In the genomic region with DNA sequence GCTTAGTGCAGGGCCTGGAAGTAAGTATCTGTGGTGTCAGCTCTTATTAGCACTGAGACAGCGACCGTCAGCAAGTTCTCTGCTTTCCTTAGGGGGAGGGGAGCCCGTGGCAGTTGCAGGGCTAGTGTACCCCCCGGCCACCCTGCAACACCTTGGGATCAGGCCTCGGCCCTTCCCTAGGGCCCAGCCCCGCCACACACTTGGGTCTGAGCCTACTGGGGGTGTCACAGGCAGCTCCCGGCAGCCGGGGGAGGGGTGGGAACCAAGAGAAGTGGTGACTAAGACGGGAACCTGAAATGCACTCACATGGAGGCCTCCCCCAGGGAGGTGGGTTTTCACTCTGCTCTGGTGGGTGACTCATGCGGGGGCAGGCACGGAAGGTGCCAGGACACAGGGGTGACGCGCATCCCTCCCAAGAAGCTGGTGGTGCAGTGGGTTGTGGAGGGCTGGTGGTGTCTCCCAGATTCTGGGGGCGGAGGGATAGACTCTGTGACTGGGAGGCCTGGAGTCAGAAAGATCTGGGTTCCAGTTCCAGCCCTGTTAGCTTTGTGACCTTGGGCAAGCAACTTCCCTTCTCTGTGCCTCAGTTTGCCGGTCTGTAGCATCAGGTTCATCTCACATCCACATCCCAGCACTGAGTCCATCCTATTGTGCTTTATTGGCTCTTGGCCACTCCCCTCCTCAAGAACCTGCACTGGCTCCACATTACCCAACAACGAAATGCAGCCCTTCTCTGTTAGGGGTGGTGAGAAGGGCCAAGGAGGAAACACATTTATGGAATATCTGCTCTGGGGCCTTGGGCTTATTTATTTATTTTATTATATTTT, we compare ENCODE assay signal across 8 cellular contexts. TPM values are rescaled to one million over a fixed set of nuclear protein-coding genes. Genes with fewer than 3 reads are reported as not detected.
A peak's percentile ranks its signal among the peaks of the same experiment; 100 is the strongest.
DNase-seq lines count a peak whose midpoint lies in the region; ATAC-seq lines count a peak whose summit lies in the region.

No MANE protein-coding gene starts in this region.

- ATAC-seq in HG03095 (IDR thresholded peaks at IDR 0.05; ENCODE audit: unreplicated experiment) (no peak), HG02610 (IDR thresholded peaks at IDR 0.05; ENCODE audit: unreplicated experiment) (no peak)

- DNase-seq in Caki2 (ENCODE audit: low read depth) (peak; percentile 77), MV-4-11 (lab: John Stamatoyannopoulos, UW) (peak; percentile 56), fibroblast of peridontal ligament (ENCODE audit: extremely low read depth) (peak; percentile 78), cerebellum (ENCODE audit: low spot score) (no peak)
- DNase-seq in activated CD8-positive, alpha-beta memory T cell treated with anti-CD3 and anti-CD28 coated beads, Interleukin-2, amount 50 U/mL, for 24 hours (ENCODE audit: extremely low read depth): peak; percentile 83
- peak; percentile 70 to 95 (median 77) for DNase-seq in stimulated activated CD4-positive, alpha-beta T cell treated with anti-CD3 and anti-CD28 coated beads, Interleukin-1b, Interleukin-23, amount 100 ng/mL, for 24 hours (ENCODE audit: low read depth in 4 of 4, low spot score in 1 of 4)

- in situ Hi-C loops in Caki2 (cut with HindIII; ENCODE audit: low pct_unique_long_range_greater_than_20kb, low sequenced_read_pairs): no loop called here

RNA-seq across cellular contexts. Expression of gene LAT, which starts 44.5 kb away (rescaled TPM):
- 48.8 and 51.3 TPM in 2 replicates for total RNA-seq in Caki2 (2014; rRNA removed; shearing (Covaris generic); ENCODE audit: low replicate concordance)
- 1.3 TPM for total RNA-seq in cerebellum

RNA-seq across cellular contexts. Expression of gene SPNS1, which starts 54.8 kb away (rescaled TPM):
- total RNA-seq in Caki2 (2014; rRNA removed; shearing (Covaris generic); ENCODE audit: low replicate concordance): 93.8 and 95.1 TPM in 2 replicates
- total RNA-seq in cerebellum: 19.6 TPM

Comparison
In these comparisons a context has a peak if more than half of its experiments do, and no peak if none do; other contexts are left out.
1. RNA of gene LAT, which starts 44.5 kb away (total RNA-seq): 48.8 to 51.3 TPM in Caki2; 1.3 TPM in cerebellum (single experiment); every median in the first group is over 10 times any median in the second.